ENCODE assay signal across 11 cellular contexts in genomic region chr2:191064590-191064989, GRCh38. TPM values are rescaled to one million over a fixed set of nuclear protein-coding genes. Genes with fewer than 3 reads are reported as not detected.
DNase-seq lines count a peak whose midpoint lies in the region; ATAC-seq and TF ChIP-seq lines count a peak whose summit lies in the region.
"Had no signal": no experiment of that assay in that cellular context is flagged by ENCODE, and none has a peak within 500 bp of the region (broad histone marks: within the 10 kb centered on the region; RNA-seq: fewer than 3 reads in every experiment).

No MANE protein-coding gene starts in this region.

- H3K4me1 Mint-ChIP-seq in CD4-positive, alpha-beta T cell (ENCODE audit: low read depth) = peaks cover 76% of the 10 kb centered on the region
- H3K4me1 Mint-ChIP-seq in T-cell = peaks cover 76 to 85% (median 82%) of the 10 kb centered on the region in 3 donors
- peaks cover 85% of the 10 kb centered on the region for H3K4me1 Mint-ChIP-seq in activated T-helper 1 cell treated with anti-CD3 and anti-CD28 coated beads, Interleukin-12 subunit alpha, Interleukin-12 subunit beta, Interleukin-2, Interleukin-4 antibody, amounts not matched to agents 30 ng/mL and 10 ng/mL and 1 ng/mL, durations not matched to agents 14 hours and 24 hours and 36 hours (ENCODE audit: low read depth)

- H3K4me3 Mint-ChIP-seq in CD4-positive, alpha-beta T cell = peak overlapping the region; percentile 78
- peak overlapping the region; percentile 73 to 87 (median 80) for H3K4me3 Mint-ChIP-seq in T-cell
- peak overlapping the region; percentile 95 for H3K4me3 Mint-ChIP-seq in activated T-helper 1 cell treated with anti-CD3 and anti-CD28 coated beads, Interleukin-12 subunit alpha, Interleukin-12 subunit beta, Interleukin-2, Interleukin-4 antibody, amounts not matched to agents 30 ng/mL and 10 ng/mL and 1 ng/mL, durations not matched to agents 14 hours and 24 hours and 36 hours

- H3K36me3 Mint-ChIP-seq in CD4-positive, alpha-beta T cell (ENCODE audit: low read depth) = peaks cover 49% of the 10 kb centered on the region
- H3K36me3 Mint-ChIP-seq in T-cell = peaks cover 50% of the 10 kb centered on the region
- H3K36me3 Mint-ChIP-seq in activated T-helper 1 cell treated with anti-CD3 and anti-CD28 coated beads, Interleukin-12 subunit alpha, Interleukin-12 subunit beta, Interleukin-2, Interleukin-4 antibody, amounts not matched to agents 30 ng/mL and 10 ng/mL and 1 ng/mL, durations not matched to agents 14 hours and 24 hours and 36 hours (ENCODE audit: low read depth) = peaks cover 50% of the 10 kb centered on the region

- ATAC-seq in CD4-positive, alpha-beta T cell (ENCODE audit: poor library complexity) = no peak
- ATAC-seq in T-cell (replicated peaks in 1 of 4) = peak in 3 of 4 experiments; percentile 45 to 61 (median 56)
- ATAC-seq: GM12878 had no signal

- H3K27me3 ChIP-seq in CD4-positive, alpha-beta T cell (ENCODE audit: control insufficient read depth, insufficient read depth, low read length) = no peaks in the 10 kb centered on the region
- no peaks in the 10 kb centered on the region for H3K27me3 ChIP-seq in mononuclear cell (ENCODE audit: insufficient read depth, low read length)

- H3K27ac Mint-ChIP-seq in CD4-positive, alpha-beta T cell = peak overlapping the region; percentile 67
- H3K27ac Mint-ChIP-seq in T-cell = peak overlapping the region; percentile 98
- peak overlapping the region; percentile 96 for H3K27ac Mint-ChIP-seq in activated T-helper 1 cell treated with anti-CD3 and anti-CD28 coated beads, Interleukin-12 subunit alpha, Interleukin-12 subunit beta, Interleukin-2, Interleukin-4 antibody, amounts not matched to agents 30 ng/mL and 10 ng/mL and 1 ng/mL, durations not matched to agents 14 hours and 24 hours and 36 hours

- peak in 4 of 10 experiments; percentile 3 to 38 (median 6) for DNase-seq in CD4-positive, alpha-beta T cell
- DNase-seq in T-cell = peak in 19 of 34 experiments; percentile 1 to 34 (median 14)
- DNase-seq in activated T-helper 1 cell treated with anti-CD3 and anti-CD28 coated beads, Interleukin-12 subunit alpha, Interleukin-12 subunit beta, Interleukin-2, Interleukin-4 antibody, amounts not matched to agents 30 ng/mL and 10 ng/mL and 1 ng/mL, durations not matched to agents 14 hours and 24 hours and 36 hours (ENCODE audit: low spot score) = peak; percentile 47
- DNase-seq in globus pallidus (ENCODE audit: low spot score) = no peak
- no peak for DNase-seq in NCI-H1048 (lab: John Stamatoyannopoulos, UW)
- no peak for DNase-seq in NCI-H2227 treated with DMSO at 0.1 percent for 48 hours (lab: John Stamatoyannopoulos, UW)
- DNase-seq in DMS53 treated with DMSO at 0.1 percent for 48 hours (lab: John Stamatoyannopoulos, UW; ENCODE audit: unreplicated experiment) = no peak
- DNase-seq: mesenchymal stem cell, NCI-H2171 had no signal

- no peaks in the 10 kb centered on the region for H3K9me3 ChIP-seq in CD4-positive, alpha-beta T cell (ENCODE audit: control insufficient read depth, low read length)
- no peaks in the 10 kb centered on the region for H3K9me3 ChIP-seq in mononuclear cell (ENCODE audit: low read depth, low read length)

- peaks cover 35% of the 10 kb centered on the region for H3K4me1 ChIP-seq in mononuclear cell (ENCODE audit: insufficient read depth, low read length)

- no peak for TF ChIP-seq CTCF in CD4-positive, alpha-beta T cell (IDR thresholded peaks at IDR 0.05)

- peak overlapping the region; percentile 26 for H3K4me3 ChIP-seq in mononuclear cell (ENCODE audit: low read length)
- H3K4me3 ChIP-seq: GM12878 had no signal

- H3K9me3 Mint-ChIP-seq in CD4-positive, alpha-beta T cell = no peaks in the 10 kb centered on the region
- H3K9me3 Mint-ChIP-seq in T-cell = no peaks in the 10 kb centered on the region
- peaks cover 2% of the 10 kb centered on the region for H3K9me3 Mint-ChIP-seq in activated T-helper 1 cell treated with anti-CD3 and anti-CD28 coated beads, Interleukin-12 subunit alpha, Interleukin-12 subunit beta, Interleukin-2, Interleukin-4 antibody, amounts not matched to agents 30 ng/mL and 10 ng/mL and 1 ng/mL, durations not matched to agents 14 hours and 24 hours and 36 hours

- POLR2A ChIA-PET in CD4-positive, alpha-beta T cell (lab: Charles Lee) = interaction anchor here (1.0 to 2.0 kb wide), 3 partner anchors 8 to 85 kb away, joined by 5 to 14 read pairs (median 7); partner anchors contain the start of gene STAT4
- POLR2A ChIA-PET in T-cell (lab: Charles Lee) = interaction anchor here (0.6 to 2.7 kb wide), 7 partner anchors 12 to 84 kb away, joined by 3 to 14 read pairs (median 5); no protein-coding TSS in a partner anchor

- CTCF ChIA-PET in CD4-positive, alpha-beta T cell (lab: Charles Lee) = interaction anchor here (1.4 to 2.3 kb wide), 2 partner anchors 12 to 91 kb away, joined by 7 to 10 read pairs; no protein-coding TSS in a partner anchor
- CTCF ChIA-PET in T-cell (lab: Charles Lee) = interaction anchor here (0.6 to 4.9 kb wide), 11 partner anchors 11 to 448 kb away, joined by 3 to 63 read pairs (median 4); no protein-coding TSS in a partner anchor

- peak overlapping the region; percentile 30 for H3K27ac ChIP-seq in CD4-positive, alpha-beta T cell (ENCODE audit: low read depth, low read length)

- intact Hi-C loops in CD4-positive, alpha-beta T cell (cut with DNase I, micrococcal nuclease) = loop anchor here in 1 of 2 experiments (10.0 kb wide), 1 partner anchor 50 kb away; no protein-coding TSS in a partner anchor
- intact Hi-C loops in activated T-helper 1 cell treated with anti-CD3 and anti-CD28 coated beads, Interleukin-12 subunit alpha, Interleukin-12 subunit beta, Interleukin-2, Interleukin-4 antibody, amounts not matched to agents 30 ng/mL and 10 ng/mL and 1 ng/mL, durations not matched to agents 14 hours and 24 hours and 36 hours (cut with micrococcal nuclease) = loop anchor here (2.0 kb wide), 1 partner anchor 50 kb away; no protein-coding TSS in a partner anchor

- no peaks in the 10 kb centered on the region for H3K27me3 Mint-ChIP-seq in CD4-positive, alpha-beta T cell
- H3K27me3 Mint-ChIP-seq in T-cell = no peaks in the 10 kb centered on the region
- H3K27me3 Mint-ChIP-seq in activated T-helper 1 cell treated with anti-CD3 and anti-CD28 coated beads, Interleukin-12 subunit alpha, Interleukin-12 subunit beta, Interleukin-2, Interleukin-4 antibody, amounts not matched to agents 30 ng/mL and 10 ng/mL and 1 ng/mL, durations not matched to agents 14 hours and 24 hours and 36 hours (ENCODE audit: insufficient read depth) = no peaks in the 10 kb centered on the region

RNA-seq across cellular contexts. Expression of gene STAT1, which starts 50.6 kb away (rescaled TPM):
- total RNA-seq in CD4-positive, alpha-beta T cell = 10 to 100 TPM; 56.6 to 57.8 TPM
- total RNA-seq in T-cell (100 to 1,000 TPM in 3 of 5 donors, 10 to 100 TPM in 2; 77.6 to 229 (median 152) TPM), mononuclear cell (89.9 TPM)
- 129 and 136 TPM in 2 replicates for total RNA-seq in activated T-helper 1 cell treated with anti-CD3 and anti-CD28 coated beads, Interleukin-12 subunit alpha, Interleukin-12 subunit beta, Interleukin-2, Interleukin-4 antibody, amounts not matched to agents 30 ng/mL and 10 ng/mL and 1 ng/mL, durations not matched to agents 14 hours and 24 hours and 36 hours

Comparison
In these comparisons a context has a peak if more than half of its experiments do, and no peak if none do; other contexts are left out.
1. DNase-seq: peak in T-cell (19 of 34) and activated T-helper 1 cell treated with anti-CD3 and anti-CD28 coated beads, Interleukin-12 subunit alpha, Interleukin-12 subunit beta, Interleukin-2, Interleukin-4 antibody, amounts not matched to agents 30 ng/mL and 10 ng/mL and 1 ng/mL, durations not matched to agents 14 hours and 24 hours and 36 hours (single experiment); none in globus pallidus (single experiment), NCI-H1048 (single experiment), NCI-H2227 treated with DMSO at 0.1 percent for 48 hours (single experiment) and DMS53 treated with DMSO at 0.1 percent for 48 hours (single experiment).
2. Peak in every context shown above with its lines, with median percentiles within 50 percentile points of each other: H3K27ac Mint-ChIP-seq and H3K4me3 Mint-ChIP-seq.